12 cellular contexts compared by ENCODE assay signal in genomic region chr22:39463931-39464390, GRCh38. TPM values are rescaled to one million over a fixed set of nuclear protein-coding genes. Genes with fewer than 3 reads are reported as not detected.
A peak's percentile ranks its signal among the peaks of the same experiment; 100 is the strongest.
DNase-seq lines count a peak whose midpoint lies in the region; ATAC-seq, FAIRE-seq and TF ChIP-seq lines count a peak whose summit lies in the region.
"Had no signal": no experiment of that assay in that cellular context is flagged by ENCODE, and none has a peak within 500 bp of the region (broad histone marks: within the 10 kb centered on the region; RNA-seq: fewer than 3 reads in every experiment).

No MANE protein-coding gene starts in this region.

- peak overlapping the region; percentile 99 for H3K27ac ChIP-seq in Karpas-422 (ENCODE audit: low read length)
- peak overlapping the region in 1 of 3 donors; percentile 12 for H3K27ac ChIP-seq in right lobe of liver
- peak overlapping the region; percentile 94 for H3K27ac ChIP-seq in subcutaneous abdominal adipose tissue (ENCODE audit: low read depth, low read length)
- H3K27ac ChIP-seq in smooth muscle cell (ENCODE audit: low read depth): no peak overlapping the region
- H3K27ac ChIP-seq: SJSA1 had no signal

- H3K9me2 ChIP-seq in Karpas-422 (replicated peaks; ENCODE audit: insufficient read depth, low read length): no peaks in the 10 kb centered on the region

- FAIRE-seq in RCC 7860 (lab: Jason Lieb, UNC): no peak

- no peak for TF ChIP-seq CTCF in right lobe of liver (IDR thresholded peaks at IDR 0.05)
- TF ChIP-seq CTCF in smooth muscle cell (IDR thresholded peaks at IDR 0.05; ENCODE audit: borderline replicate concordance, insufficient read depth, poor library complexity, severe bottlenecking): no peak

- H3F3A ChIP-seq in smooth muscle cell (ENCODE audit: low read depth): no peaks in the 10 kb centered on the region

- H3K9ac ChIP-seq in Karpas-422 (ENCODE audit: low read length) (peak overlapping the region; percentile 75), subcutaneous abdominal adipose tissue (ENCODE audit: low read length in 5 of 5) (peak overlapping the region in 2 of 5 donors; percentile 67 to 68), smooth muscle cell (ENCODE audit: low read depth) (no peak overlapping the region)
- H3K9ac ChIP-seq: parathyroid adenoma had no signal

- H3K4me2 ChIP-seq in Karpas-422 (ENCODE audit: low read depth, low read length, poor library complexity, severe bottlenecking) (peak overlapping the region; percentile 79), smooth muscle cell (no peak overlapping the region)

- DNase-seq in Karpas-422 (peak; percentile 62), cerebellar nuclear complex (lab: John Stamatoyannopoulos, UW) (peak; percentile 30 to 41), right lobe of liver (peak; percentile 81 to 89 (median 88)), smooth muscle cell (lab: John Stamatoyannopoulos, UW; ENCODE audit: unreplicated experiment) (no peak), RCC 7860 (ENCODE audit: low spot score) (no peak)
- DNase-seq: activated CD4-positive, alpha-beta T cell treated with anti-CD3 and anti-CD28 coated beads for 36 hours; activated gamma-delta T cell treated with Interleukin-2 at 50 U/mL for 16 hours had no signal

- peaks cover 50% of the 10 kb centered on the region for H3K79me2 ChIP-seq in Karpas-422 (ENCODE audit: low read length)
- H3K79me2 ChIP-seq in smooth muscle cell (ENCODE audit: low read depth): peaks cover 35% of the 10 kb centered on the region
- H3K79me2 ChIP-seq: parathyroid adenoma had no signal

- no peak for TF ChIP-seq POLR2A in right lobe of liver (IDR thresholded peaks at IDR 0.05)

- H3K36me3 ChIP-seq in Karpas-422 (ENCODE audit: insufficient read depth, low read length) (no peaks in the 10 kb centered on the region), right lobe of liver (no peaks in the 10 kb centered on the region), subcutaneous abdominal adipose tissue (ENCODE audit: control insufficient read depth in 5 of 5, insufficient read depth in 5 of 5, low read length in 5 of 5) (no peaks in the 10 kb centered on the region), smooth muscle cell (ENCODE audit: low read depth) (no peaks in the 10 kb centered on the region)
- H3K36me3 ChIP-seq: SJSA1 had no signal

- intact Hi-C loops in right lobe of liver (cut with DNase I): no loop called here

- H3K9me3 ChIP-seq in Karpas-422 (ENCODE audit: low read length) (no peaks in the 10 kb centered on the region), right lobe of liver (no peaks in the 10 kb centered on the region), subcutaneous abdominal adipose tissue (ENCODE audit: control insufficient read depth in 5 of 5, low read length in 5 of 5) (no peaks in the 10 kb centered on the region), smooth muscle cell (replicated peaks; ENCODE audit: low read depth) (no peaks in the 10 kb centered on the region)
- H3K9me3 ChIP-seq: SJSA1 had no signal

- H3K4me3 ChIP-seq in Karpas-422 (ENCODE audit: low read length) (peak overlapping the region; percentile 19; the same call in 1 of the 2 replicates), right lobe of liver (no peak overlapping the region), subcutaneous abdominal adipose tissue (ENCODE audit: low read depth in 1 of 5, low read length in 5 of 5) (no peak overlapping the region), smooth muscle cell (no peak overlapping the region)
- H3K4me3 ChIP-seq: SJSA1 had no signal

- 23% methylated on average over 4 of the region's 10 CpGs for WGBS in right lobe of liver (ENCODE audit: insufficient coverage, low coverage, low lambda C conversion rate, missing lambda C conversion rate)
- 87% methylated on average over 10 of the region's 10 CpGs for WGBS in smooth muscle cell (ENCODE audit: low lambda C conversion rate)

- peak; percentile 47 to 91 (median 86) for ATAC-seq in right lobe of liver
- ATAC-seq in HG03439 (IDR thresholded peaks at IDR 0.05; ENCODE audit: unreplicated experiment): no peak
- no peak for ATAC-seq in GM21723 (IDR thresholded peaks at IDR 0.05; ENCODE audit: unreplicated experiment)
- ATAC-seq: activated CD4-positive, alpha-beta T cell treated with anti-CD3 and anti-CD28 coated beads for 36 hours had no signal

- peaks cover 99% of the 10 kb centered on the region for H3K4me1 ChIP-seq in Karpas-422 (ENCODE audit: low read length)
- H3K4me1 ChIP-seq in right lobe of liver: peaks cover 0 to 8% (median 0%) of the 10 kb centered on the region in 4 donors
- H3K4me1 ChIP-seq in subcutaneous abdominal adipose tissue (ENCODE audit: control insufficient read depth in 5 of 5, insufficient read depth in 5 of 5, low read length in 5 of 5): peaks cover 7 to 79% (median 61%) of the 10 kb centered on the region in 5 donors
- H3K4me1 ChIP-seq in smooth muscle cell (ENCODE audit: low read depth): no peaks in the 10 kb centered on the region
- H3K4me1 ChIP-seq: parathyroid adenoma had no signal

- H2AFZ ChIP-seq in Karpas-422 (ENCODE audit: low read length): no peak overlapping the region
- no peak overlapping the region for H2AFZ ChIP-seq in smooth muscle cell (ENCODE audit: low read depth)
- H2AFZ ChIP-seq: parathyroid adenoma had no signal

- no peaks in the 10 kb centered on the region; the same call in 1 of the 2 replicates for H4K20me1 ChIP-seq in Karpas-422 (ENCODE audit: insufficient read depth, low read depth, low read length)
- H4K20me1 ChIP-seq in smooth muscle cell (ENCODE audit: low read depth): peaks cover 67% of the 10 kb centered on the region

- no peaks in the 10 kb centered on the region for H3K27me3 ChIP-seq in Karpas-422 (ENCODE audit: low read length)
- no peaks in the 10 kb centered on the region for H3K27me3 ChIP-seq in right lobe of liver
- no peaks in the 10 kb centered on the region for H3K27me3 ChIP-seq in subcutaneous abdominal adipose tissue (ENCODE audit: control insufficient read depth in 5 of 5, insufficient read depth in 4 of 5, low read length in 5 of 5)
- no peaks in the 10 kb centered on the region for H3K27me3 ChIP-seq in smooth muscle cell (ENCODE audit: low read depth)
- H3K27me3 ChIP-seq: SJSA1 had no signal

RNA-seq across cellular contexts. Expression of gene MGAT3, which starts 7.1 kb away (rescaled TPM):
- 34.8 and 52.7 TPM in 2 replicates for total RNA-seq in Karpas-422 (2014; rRNA removed; shearing (Covaris generic); ENCODE audit: low replicate concordance)
- under 1 TPM in 5 of 6 experiments, not detected in 1; 0.05 to 0.38 (median 0.07) TPM for total RNA-seq in right lobe of liver
- 7.8 and 9.4 TPM in 2 replicates for total RNA-seq in smooth muscle cell
- 3.9 and 4.4 TPM in 2 replicates for polyA plus RNA-seq in smooth muscle cell

RNA-seq across cellular contexts. Expression of gene MIEF1, which starts 38.1 kb away (rescaled TPM):
- 23.2 and 25.0 TPM in 2 replicates for total RNA-seq in Karpas-422 (2014; rRNA removed; shearing (Covaris generic); ENCODE audit: low replicate concordance)
- 10 to 100 TPM; 17.4 to 24.4 (median 21.5) TPM for total RNA-seq in right lobe of liver
- total RNA-seq in smooth muscle cell: 11.1 and 17.8 TPM in 2 replicates
- 11.3 and 14.5 TPM in 2 replicates for polyA plus RNA-seq in smooth muscle cell

RNA-seq across cellular contexts. Expression of gene ATF4, which starts 56.4 kb away (rescaled TPM):
- total RNA-seq in Karpas-422 (2014; rRNA removed; shearing (Covaris generic); ENCODE audit: low replicate concordance): 543 and 666 TPM in 2 replicates
- 100 to 1,000 TPM; 114 to 187 (median 157) TPM for total RNA-seq in right lobe of liver
- 421 and 443 TPM in 2 replicates for total RNA-seq in smooth muscle cell
- polyA plus RNA-seq in smooth muscle cell: 288 and 339 TPM in 2 replicates

Comparison
In these comparisons a context has a peak if more than half of its experiments do, and no peak if none do; other contexts are left out.
1. DNase-seq: peak in Karpas-422 (single experiment), cerebellar nuclear complex (2 of 2) and right lobe of liver (3 of 3); none in smooth muscle cell (single experiment) and RCC 7860 (single experiment).
2. ATAC-seq: peak in right lobe of liver (4 of 4); none in HG03439 (single experiment) and GM21723 (single experiment).